In the genomic region with DNA sequence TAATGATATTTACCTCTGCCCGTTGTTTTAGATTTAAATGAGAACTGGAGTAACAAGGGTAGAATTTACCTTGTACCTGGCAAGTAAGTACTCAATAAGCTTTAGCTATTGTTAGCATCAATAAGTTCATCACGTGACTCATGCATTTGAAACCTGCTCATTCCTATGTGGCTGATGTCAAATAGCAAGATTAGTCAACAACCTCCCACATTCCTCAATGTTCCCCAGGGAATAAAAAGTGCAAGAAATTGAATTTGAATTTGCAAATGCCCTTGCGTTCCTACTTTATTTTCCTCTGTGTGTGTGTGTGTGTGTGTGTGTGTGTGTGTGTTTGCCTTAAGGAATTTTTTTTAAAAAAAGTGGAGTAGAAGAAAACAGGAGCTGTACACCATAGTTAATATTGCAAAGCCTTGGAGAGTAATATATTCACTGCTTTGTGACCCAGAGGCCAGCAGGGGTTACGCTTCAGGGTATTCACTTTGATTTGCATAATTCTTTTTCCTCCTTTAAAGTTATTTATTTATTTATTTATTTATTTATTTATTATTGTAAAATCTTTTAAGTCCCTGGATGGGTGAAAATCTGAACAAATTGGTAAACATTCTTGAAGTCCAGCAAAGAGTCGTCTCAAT, we compare ENCODE assay signal across 11 cellular contexts. TPM values are rescaled to one million over a fixed set of nuclear protein-coding genes. Genes with fewer than 3 reads are reported as not detected.
DNase-seq lines count a peak whose midpoint lies in the region; ATAC-seq and TF ChIP-seq lines count a peak whose summit lies in the region.
"Had no signal": no experiment of that assay in that cellular context is flagged by ENCODE, and none has a peak within 500 bp of the region (broad histone marks: within the 10 kb centered on the region; RNA-seq: fewer than 3 reads in every experiment).

No MANE protein-coding gene starts in this region.

- 0 out of 3 replicates have a peak overlapping the region, but pooled peaks have one; percentile 35 for H3K4me3 Mint-ChIP-seq in GM23338

- H2AFZ ChIP-seq in GM23338: no peak overlapping the region

- H3K4me1 ChIP-seq in GM23338 (ENCODE audit: insufficient read depth): peaks cover 15% of the 10 kb centered on the region; the same call in 1 of the 2 replicates
- peaks cover 18% of the 10 kb centered on the region for H3K4me1 ChIP-seq in skeletal muscle satellite cell (ENCODE audit: control insufficient read depth, insufficient read depth, low read length)

- TF ChIP-seq CTCF in GM23338 (conservative IDR thresholded peaks at IDR 0.05; ENCODE audit: low read depth in 2 of 2) (no peak), fibroblast of the aortic adventitia (IDR thresholded peaks at IDR 0.05; ENCODE audit: insufficient read depth, low read length) (no peak)

- no peaks in the 10 kb centered on the region for H3K27me3 ChIP-seq in GM23338 (ENCODE audit: insufficient read depth)
- no peaks in the 10 kb centered on the region for H3K27me3 ChIP-seq in skeletal muscle satellite cell (ENCODE audit: control insufficient read depth, insufficient read depth, low read length)

- H3K27ac Mint-ChIP-seq in GM23338: peak overlapping the region; percentile 96

- no peaks in the 10 kb centered on the region for H3K27me3 Mint-ChIP-seq in GM23338 (ENCODE audit: insufficient read depth, low read depth, poor library complexity)

- ATAC-seq in GM23338 (no peak; the same call in 2 of the 3 replicates), SK-N-SH treated with all-trans-retinoic acid at 6 μM for 48 hours (no peak; the same call in 2 of the 3 replicates), HG02973 (IDR thresholded peaks at IDR 0.05; ENCODE audit: unreplicated experiment) (no peak)

- H3K9me2 ChIP-seq in GM23338 (ENCODE audit: insufficient read depth): no peaks in the 10 kb centered on the region

- DNase-seq in GM23338 (ENCODE audit: low spot score): peak; percentile 66
- peak; percentile 94 for DNase-seq in fibroblast of the aortic adventitia (ENCODE audit: low read depth)
- DNase-seq in GDM1 (lab: John Stamatoyannopoulos, UW): no peak
- no peak for DNase-seq in GF-D8 (lab: John Stamatoyannopoulos, UW)
- no peak for DNase-seq in UCSD-AML1 (lab: John Stamatoyannopoulos, UW; ENCODE audit: unreplicated experiment)
- DNase-seq: activated CD8-positive, alpha-beta memory T cell treated with anti-CD3 and anti-CD28 coated beads, Interleukin-2, amount 50 U/mL, for 4 hours; MM.1S; posterior cingulate gyrus had no signal

- H3K4me2 ChIP-seq in GM23338: no peak overlapping the region
- H3K4me2 ChIP-seq in skeletal muscle satellite cell (ENCODE audit: low read length): peak overlapping the region; percentile 76

- H3K9me3 Mint-ChIP-seq in GM23338: no peaks in the 10 kb centered on the region

- H3F3A ChIP-seq in GM23338 (replicated peaks; ENCODE audit: low read depth): no peaks in the 10 kb centered on the region

- H3K36me3 ChIP-seq in GM23338 (ENCODE audit: insufficient read depth): no peaks in the 10 kb centered on the region
- no peaks in the 10 kb centered on the region for H3K36me3 ChIP-seq in skeletal muscle satellite cell (ENCODE audit: insufficient read depth, low read length)

- no peaks in the 10 kb centered on the region for H4K20me1 ChIP-seq in GM23338 (replicated peaks; ENCODE audit: insufficient read depth)

- H3K9ac ChIP-seq in skeletal muscle satellite cell (ENCODE audit: low read depth, low read length): peak overlapping the region; percentile 76

- no peaks in the 10 kb centered on the region for H3K9me3 ChIP-seq in skeletal muscle satellite cell (replicated peaks; ENCODE audit: low read length)

- H3K4me3 ChIP-seq in GM23338 (no peak overlapping the region), fibroblast of the aortic adventitia (ENCODE audit: low read depth, low read length) (no peak overlapping the region), skeletal muscle satellite cell (ENCODE audit: low read length) (no peak overlapping the region)

- H3K27ac ChIP-seq in GM23338 (ENCODE audit: low read depth): peak overlapping the region; percentile 76

- H3K79me2 ChIP-seq in GM23338 (replicated peaks; ENCODE audit: insufficient read depth): no peaks in the 10 kb centered on the region

- H3K36me3 Mint-ChIP-seq in GM23338 (ENCODE audit: low read depth): no peaks in the 10 kb centered on the region

- peaks cover 31% of the 10 kb centered on the region for H3K4me1 Mint-ChIP-seq in GM23338

TF ChIP-seq in GM23338, 12 proteins besides CTCF, POLR2A, EP300 and RAD21 (continues in another document):
- TF ChIP-seq, protein P1, sequence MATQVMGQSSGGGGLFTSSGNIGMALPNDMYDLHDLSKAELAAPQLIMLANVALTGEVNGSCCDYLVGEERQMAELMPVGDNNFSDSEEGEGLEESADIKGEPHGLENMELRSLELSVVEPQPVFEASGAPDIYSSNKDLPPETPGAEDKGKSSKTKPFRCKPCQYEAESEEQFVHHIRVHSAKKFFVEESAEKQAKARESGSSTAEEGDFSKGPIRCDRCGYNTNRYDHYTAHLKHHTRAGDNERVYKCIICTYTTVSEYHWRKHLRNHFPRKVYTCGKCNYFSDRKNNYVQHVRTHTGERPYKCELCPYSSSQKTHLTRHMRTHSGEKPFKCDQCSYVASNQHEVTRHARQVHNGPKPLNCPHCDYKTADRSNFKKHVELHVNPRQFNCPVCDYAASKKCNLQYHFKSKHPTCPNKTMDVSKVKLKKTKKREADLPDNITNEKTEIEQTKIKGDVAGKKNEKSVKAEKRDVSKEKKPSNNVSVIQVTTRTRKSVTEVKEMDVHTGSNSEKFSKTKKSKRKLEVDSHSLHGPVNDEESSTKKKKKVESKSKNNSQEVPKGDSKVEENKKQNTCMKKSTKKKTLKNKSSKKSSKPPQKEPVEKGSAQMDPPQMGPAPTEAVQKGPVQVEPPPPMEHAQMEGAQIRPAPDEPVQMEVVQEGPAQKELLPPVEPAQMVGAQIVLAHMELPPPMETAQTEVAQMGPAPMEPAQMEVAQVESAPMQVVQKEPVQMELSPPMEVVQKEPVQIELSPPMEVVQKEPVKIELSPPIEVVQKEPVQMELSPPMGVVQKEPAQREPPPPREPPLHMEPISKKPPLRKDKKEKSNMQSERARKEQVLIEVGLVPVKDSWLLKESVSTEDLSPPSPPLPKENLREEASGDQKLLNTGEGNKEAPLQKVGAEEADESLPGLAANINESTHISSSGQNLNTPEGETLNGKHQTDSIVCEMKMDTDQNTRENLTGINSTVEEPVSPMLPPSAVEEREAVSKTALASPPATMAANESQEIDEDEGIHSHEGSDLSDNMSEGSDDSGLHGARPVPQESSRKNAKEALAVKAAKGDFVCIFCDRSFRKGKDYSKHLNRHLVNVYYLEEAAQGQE (IDR thresholded peaks at IDR 0.05; ENCODE audit: unreplicated experiment): no peak
- TF ChIP-seq ZNF331 (CRISPR knock-in tag; IDR thresholded peaks at IDR 0.05; ENCODE audit: low read depth) (no peak), POLR2AphosphoS5 (IDR thresholded peaks at IDR 0.05; ENCODE audit: low read depth) (no peak), STAT1 (IDR thresholded peaks at IDR 0.05; ENCODE audit: unreplicated experiment) (no peak), EZH2phosphoT487 (IDR thresholded peaks at IDR 0.05; ENCODE audit: unreplicated experiment) (no peak)

TF ChIP-seq in SK-N-SH treated with all-trans-retinoic acid at 6 μM for 48 hours, 23 proteins besides CTCF, POLR2A, EP300 and RAD21:
- TF ChIP-seq SNAI2 (CRISPR knock-in tag; IDR thresholded peaks at IDR 0.05) (no peak), ARNTL (CRISPR knock-in tag; IDR thresholded peaks at IDR 0.05; ENCODE audit: borderline replicate concordance, low read depth) (no peak), ISL1 (CRISPR knock-in tag; IDR thresholded peaks at IDR 0.05) (peak; percentile 65; the same call in 1 of the 2 replicates), ESRRG (CRISPR knock-in tag; IDR thresholded peaks at IDR 0.05) (no peak)

RNA-seq across cellular contexts. Expression of a gene that starts 43.9 kb away (rescaled TPM):
- total RNA-seq in GM23338 (2014; rRNA removed; shearing (Covaris generic)): 0.27 and 0.35 TPM in 2 replicates
- 0.99 and 1.1 TPM in 2 replicates for polyA plus RNA-seq in GM23338 (2016; fragmentation: Nextera tagmentation; extraction: Ambion mirVana)
- total RNA-seq in fibroblast of the aortic adventitia (ENCODE audit: low replicate concordance): 2.6 and 2.7 TPM in 2 replicates
- 0.22 and 0.51 TPM in 2 replicates for total RNA-seq in skeletal muscle satellite cell (2012; rRNA removed)

RNA-seq across cellular contexts. Expression of a gene that starts 58.9 kb away (rescaled TPM):
- total RNA-seq in GM23338 (2014; rRNA removed; shearing (Covaris generic)): 12.8 and 13.7 TPM in 2 replicates
- 4.3 and 5.7 TPM in 2 replicates for polyA plus RNA-seq in GM23338 (2016; fragmentation: Nextera tagmentation; extraction: Ambion mirVana)
- total RNA-seq in fibroblast of the aortic adventitia (ENCODE audit: low replicate concordance): 50.5 and 114 TPM in 2 replicates
- total RNA-seq in skeletal muscle satellite cell (2012; rRNA removed): 22.5 and 23.3 TPM in 2 replicates

Comparison
In these comparisons a context has a peak if more than half of its experiments do, and no peak if none do; other contexts are left out.
1. DNase-seq: peak in GM23338 (single experiment) and fibroblast of the aortic adventitia (single experiment); none in GDM1 (single experiment), GF-D8 (single experiment) and UCSD-AML1 (single experiment).